Comparison of ENCODE assay signal across 8 cellular contexts in the genomic region with DNA sequence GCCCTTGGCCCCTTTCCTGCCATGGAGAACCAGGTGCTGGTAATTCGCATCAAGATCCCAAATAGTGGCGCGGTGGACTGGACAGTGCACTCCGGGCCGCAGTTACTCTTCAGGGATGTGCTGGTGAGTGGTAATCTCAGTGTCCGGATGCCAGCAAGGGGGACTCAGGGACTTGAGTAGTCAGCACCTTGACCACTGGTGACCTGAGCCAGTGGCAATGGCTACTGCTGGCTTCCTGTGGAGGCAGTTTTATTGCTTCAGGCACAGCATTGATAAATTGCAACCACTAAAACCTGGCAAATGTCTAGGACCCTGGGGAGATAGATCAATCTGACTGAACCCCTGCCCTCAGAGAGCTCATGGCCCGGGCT. TPM values are rescaled to one million over a fixed set of nuclear protein-coding genes. Genes with fewer than 3 reads are reported as not detected.
A peak's percentile ranks its signal among the peaks of the same experiment; 100 is the strongest.
DNase-seq lines count a peak whose midpoint lies in the region; ATAC-seq, FAIRE-seq and TF ChIP-seq lines count a peak whose summit lies in the region.

No MANE protein-coding gene starts in this region.

- H3K9me1 ChIP-seq in K562 (ENCODE audit: control insufficient read depth, insufficient read depth, low read length): no peaks in the 10 kb centered on the region

- intact Hi-C loops in Right ventricle myocardium inferior (cut with DNase I): loop anchor here (2.0 kb wide), 1 partner anchor 23 kb away; a partner anchor contains a TSS
- intact Hi-C loops in cardiac septum (cut with DNase I): loop anchor here (2.0 to 5.0 kb wide), 2 partner anchors 23 to 86 kb away; a partner anchor contains a TSS
- intact Hi-C loops in K562 (cut with micrococcal nuclease): no loop called here

- 11% methylated on average over 7 of the region's 7 CpGs for WGBS in K562 (ENCODE audit: insufficient coverage, low coverage, missing lambda C conversion rate)

- ATAC-seq in Right ventricle myocardium inferior (peak; percentile 21), K562 (peak; percentile 56), HG02759 (IDR thresholded peaks at IDR 0.05; ENCODE audit: unreplicated experiment) (no peak)

- H3K4me3 ChIP-seq in K562: peak overlapping the region; percentile 83
- H3K4me3 ChIP-seq in kidney epithelial cell (ENCODE audit: low read depth, low read length): peak overlapping the region; percentile 81
- H3K4me3 ChIP-seq in stomach smooth muscle (ENCODE audit: low read length in 2 of 2): peak overlapping the region; percentile 90 to 96

- no peak for TF ChIP-seq RAD21 in K562 (CRISPR knock-in tag; conservative IDR thresholded peaks at IDR 0.05 in 1 of 2, IDR thresholded peaks at IDR 0.05 in 1 of 2)

- peaks cover 10 to 21% of the 10 kb centered on the region in 2 experiments for H3K4me1 ChIP-seq in K562 (replicated peaks in 1 of 2; ENCODE audit: control insufficient read depth in 2 of 2, insufficient read depth in 2 of 2, low read length in 2 of 2)
- peaks cover 18% of the 10 kb centered on the region for H3K4me1 ChIP-seq in stomach smooth muscle (ENCODE audit: control insufficient read depth, insufficient read depth, low read length)

- CTCF ChIA-PET in K562 (lab: Yijun Ruan, JAX; ENCODE audit: low intra/inter-chr PET ratio): no interaction called here

- H3K27me3 ChIP-seq in K562 (ENCODE audit: control insufficient read depth in 2 of 2, insufficient read depth in 2 of 2, low read length in 2 of 2) (no peaks in the 10 kb centered on the region), kidney epithelial cell (ENCODE audit: control insufficient read depth, insufficient read depth, low read length) (no peaks in the 10 kb centered on the region), stomach smooth muscle (ENCODE audit: control insufficient read depth in 1 of 2, insufficient read depth in 2 of 2, low read length in 2 of 2) (no peaks in the 10 kb centered on the region)

- H3K79me2 ChIP-seq in K562 (ENCODE audit: control insufficient read depth, insufficient read depth, low read length): peaks cover 24% of the 10 kb centered on the region

- no peak for FAIRE-seq in K562 (lab: Jason Lieb, UNC)

- peak overlapping the region; percentile 88 for H3K4me2 ChIP-seq in K562 (ENCODE audit: insufficient read depth, low read length)

- in situ Hi-C loops in K562 (cut with MboI): no loop called here

- H3K9me3 ChIP-seq in K562 (replicated peaks; ENCODE audit: control insufficient read depth, insufficient read depth, low read depth, low read length): no peaks in the 10 kb centered on the region
- no peaks in the 10 kb centered on the region for H3K9me3 ChIP-seq in stomach smooth muscle (ENCODE audit: control insufficient read depth in 2 of 2, low read length in 2 of 2)

- TF ChIP-seq CTCF in K562 (IDR thresholded peaks at IDR 0.05 in 2 of 3, conservative IDR thresholded peaks at IDR 0.05 in 1 of 3; ENCODE audit: insufficient read depth in 2 of 3, low read depth in 1 of 3, low read length in 3 of 3): no peak
- TF ChIP-seq CTCF in kidney epithelial cell (IDR thresholded peaks at IDR 0.05; ENCODE audit: insufficient read depth, low read length, poor library complexity, severe bottlenecking): no peak

- peak overlapping the region; percentile 93 for H2AFZ ChIP-seq in K562 (ENCODE audit: low read depth, low read length)

- POLR2A ChIA-PET in K562 (lab: Yijun Ruan, JAX): interaction anchor here (1.0 to 1.4 kb wide), 4 partner anchors 9 to 127 kb away, joined by 3 to 6 read pairs (median 4); no protein-coding TSS in a partner anchor

- no TSS peak for BruUV-seq in K562 (replicated peaks; lab: Mats Ljungman, UMichigan)

- DNase-seq in Right ventricle myocardium inferior (ENCODE audit: missing footprints) (no peak), cardiac septum (ENCODE audit: low spot score) (no peak), K562 (ENCODE audit: extremely low read depth in 1 of 4, low spot score in 3 of 4) (peak in 3 of 4 experiments; percentile 18 to 52 (median 41)), kidney epithelial cell (ENCODE audit: low read depth) (no peak), LoVo (ENCODE audit: low spot score) (no peak), NCI-H2107 treated with DMSO at 0.1 percent for 48 hours (lab: John Stamatoyannopoulos, UW; ENCODE audit: unreplicated experiment) (no peak)

- H4K20me1 ChIP-seq in K562 (replicated peaks; ENCODE audit: control insufficient read depth, insufficient read depth, low read length): no peaks in the 10 kb centered on the region

- TF ChIP-seq POLR2A in K562 (conservative IDR thresholded peaks at IDR 0.05): no peak

- H3K36me3 ChIP-seq in K562 (ENCODE audit: control insufficient read depth, insufficient read depth, low read length) (peaks cover 24% of the 10 kb centered on the region; the same call in 2 of the 3 replicates), kidney epithelial cell (ENCODE audit: control insufficient read depth, insufficient read depth, low read length) (no peaks in the 10 kb centered on the region), stomach smooth muscle (ENCODE audit: control insufficient read depth in 2 of 2, insufficient read depth in 2 of 2, low read length in 2 of 2) (peaks cover 4 to 6% of the 10 kb centered on the region in 2 donors)

- H3K9ac ChIP-seq in K562 (ENCODE audit: insufficient read depth in 1 of 2, low read depth in 2 of 2, low read length in 2 of 2) (peak overlapping the region; percentile 89 to 95), stomach smooth muscle (ENCODE audit: low read length in 2 of 2) (peak overlapping the region; percentile 87 to 93)

- TF ChIP-seq EP300 in K562 (IDR thresholded peaks at IDR 0.05; ENCODE audit: low read length): no peak

- H3K27ac ChIP-seq in K562 (ENCODE audit: extremely low read depth, low read depth, low read length) (peak overlapping the region; percentile 77), stomach smooth muscle (ENCODE audit: low read length) (peak overlapping the region; percentile 78)

TF ChIP-seq in K562, 482 proteins besides CTCF, POLR2A, EP300 and RAD21 (continues in another document):
- TF ChIP-seq HDAC1 (IDR thresholded peaks at IDR 0.05) (0 out of 4 replicates have a peak, but pooled peaks of 1 of the 2 experiments have one; percentile 4), CBX2 (IDR thresholded peaks at IDR 0.05; ENCODE audit: insufficient read depth, low read length, poor library complexity, severe bottlenecking) (no peak), KAT7 (CRISPR knock-in tag; IDR thresholded peaks at IDR 0.05; ENCODE audit: borderline replicate concordance) (0 out of 2 replicates have a peak, but pooled peaks have one; percentile 64)

RNA-seq across cellular contexts. Expression of a gene that starts 0.8 kb away (rescaled TPM):
- total RNA-seq in Right ventricle myocardium inferior (19.0 TPM), cardiac septum (28.2 TPM), K562 (2014; rRNA removed) (7.3 and 7.4 TPM in 2 replicates), K562 (2014; rRNA removed; fragmentation: Illumina TruSeq; extraction: Trizol) (6.7 and 8.3 TPM in 2 replicates), K562 (2015; rRNA removed; fragmentation: Illumina TruSeq; extraction: Trizol) (7.5 and 8.3 TPM in 2 replicates), K562 (2021) (16.5 and 17.6 TPM in 2 replicates), kidney epithelial cell (7.7 and 8.0 TPM in 2 replicates)
- 36.3 and 45.3 TPM in 2 replicates for total RNA-seq in K562 (2011; cell fraction: chromatin; rRNA removed; ENCODE audit: low replicate concordance)
- total RNA-seq in K562 (2011; cell fraction: nucleolus; rRNA removed): 14.8 and 15.3 TPM in 2 replicates
- total RNA-seq in K562 (2011; cell fraction: nucleoplasm; rRNA removed): 30.1 and 40.2 TPM in 2 replicates
- polyA plus RNA-seq in K562 (2011; rRNA removed) (3.9 and 5.0 TPM in 2 replicates), K562 (2014; fragmentation: Illumina TruSeq; extraction: Trizol) (13.9 and 14.3 TPM in 2 replicates), K562 (2014; fragmentation: Nextera tagmentation; extraction: Ambion mirVana) (1 to 10 TPM in 1 of 2 experiments, under 1 TPM in 1; 0.41 to 1.6 TPM), K562 (2014; rRNA removed) (5.3 and 8.0 TPM in 2 replicates)
- 2.7 and 3.3 TPM in 2 replicates for polyA plus RNA-seq in K562 (2011; cell fraction: cytosol; rRNA removed)
- polyA plus RNA-seq in K562 (2011; cell fraction: nucleus; rRNA removed): 14.3 and 14.7 TPM in 2 replicates
- polyA plus RNA-seq in K562 (2012): 15.5 and 32.5 TPM in 2 replicates
- 8.8 and 10.8 TPM in 2 replicates for polyA minus RNA-seq in K562 (2011; rRNA and poly(A)+ RNA removed)
- polyA minus RNA-seq in K562 (2011; cell fraction: cytosol; rRNA and poly(A)+ RNA removed): 12.1 and 12.4 TPM in 2 replicates
- polyA minus RNA-seq in K562 (2011; cell fraction: nucleus; rRNA and poly(A)+ RNA removed): 17.4 and 22.1 TPM in 2 replicates

RNA-seq across cellular contexts. Expression of a gene that starts 22.4 kb away (rescaled TPM):
- total RNA-seq in Right ventricle myocardium inferior: 11.9 TPM
- total RNA-seq in cardiac septum: 7.6 TPM
- total RNA-seq in K562 (2011; cell fraction: chromatin; rRNA removed; ENCODE audit: low replicate concordance): 8.6 and 14.3 TPM in 2 replicates
- 7.0 and 8.2 TPM in 2 replicates for total RNA-seq in K562 (2011; cell fraction: nucleolus; rRNA removed)
- total RNA-seq in K562 (2011; cell fraction: nucleoplasm; rRNA removed): 12.8 and 14.5 TPM in 2 replicates
- 8.7 and 10.7 TPM in 2 replicates for total RNA-seq in K562 (2014; rRNA removed)
- total RNA-seq in K562 (2014; rRNA removed; fragmentation: Illumina TruSeq; extraction: Trizol): 3.3 and 3.7 TPM in 2 replicates
- 4.0 and 5.7 TPM in 2 replicates for total RNA-seq in K562 (2015; rRNA removed; fragmentation: Illumina TruSeq; extraction: Trizol)
- 10.4 and 12.9 TPM in 2 replicates for total RNA-seq in K562 (2021)
- polyA plus RNA-seq in K562 (2011; rRNA removed): 3.3 and 4.3 TPM in 2 replicates
- polyA plus RNA-seq in K562 (2011; cell fraction: cytosol; rRNA removed): 4.1 and 8.9 TPM in 2 replicates
- polyA plus RNA-seq in K562 (2011; cell fraction: nucleus; rRNA removed): 7.1 and 8.8 TPM in 2 replicates
- 5.1 and 5.6 TPM in 2 replicates for polyA plus RNA-seq in K562 (2012)
- 1.6 and 1.9 TPM in 2 replicates for polyA plus RNA-seq in K562 (2014; fragmentation: Illumina TruSeq; extraction: Trizol)
- polyA plus RNA-seq in K562 (2014; fragmentation: Nextera tagmentation; extraction: Ambion mirVana): 1 to 10 TPM; 1.8 to 2.7 TPM
- polyA plus RNA-seq in K562 (2014; rRNA removed): 7.6 and 10.5 TPM in 2 replicates
- 3.5 and 7.9 TPM in 2 replicates for polyA minus RNA-seq in K562 (2011; rRNA and poly(A)+ RNA removed)
- 1.5 and 3.6 TPM in 2 replicates for polyA minus RNA-seq in K562 (2011; cell fraction: cytosol; rRNA and poly(A)+ RNA removed)
- polyA minus RNA-seq in K562 (2011; cell fraction: nucleus; rRNA and poly(A)+ RNA removed): 16.2 and 35.0 TPM in 2 replicates
- 2.9 and 6.7 TPM in 2 replicates for total RNA-seq in kidney epithelial cell

Comparison
In these comparisons a context has a peak if more than half of its experiments do, and no peak if none do; other contexts are left out.
1. DNase-seq: peak in K562 (3 of 4); none in Right ventricle myocardium inferior (single experiment), cardiac septum (single experiment), kidney epithelial cell (single experiment), LoVo (single experiment) and NCI-H2107 treated with DMSO at 0.1 percent for 48 hours (single experiment).
2. Peak in every context shown above with its lines, with median percentiles within 50 percentile points of each other: H3K4me3 ChIP-seq.